Comparison of ENCODE assay signal across 1 cellular context in the genomic region with DNA sequence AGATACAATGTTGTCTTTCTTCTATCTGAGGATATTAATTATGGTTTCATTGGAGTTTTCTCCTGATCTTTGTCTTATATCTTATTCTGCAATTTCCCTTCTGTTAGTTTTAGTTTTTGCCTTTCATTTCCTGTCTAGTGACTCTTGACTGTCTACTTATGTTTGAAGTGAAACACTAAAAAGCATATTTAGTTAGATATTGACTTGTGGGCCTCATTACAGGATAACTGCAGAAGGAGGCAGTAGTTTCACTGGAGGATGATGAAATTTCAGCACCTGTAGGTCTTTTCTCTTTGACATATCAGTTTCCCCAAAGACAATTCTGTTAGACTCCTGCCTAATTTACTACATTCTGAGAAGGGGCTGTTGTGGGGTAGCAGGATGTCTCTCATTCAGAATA.
TF ChIP-seq lines count a peak whose summit lies in the region.

No MANE protein-coding gene starts in this region.

TF ChIP-seq in SK-N-SH treated with all-trans-retinoic acid at 6 μM for 48 hours, 23 proteins besides CTCF, POLR2A, EP300 and RAD21 (continued from another document):
- TF ChIP-seq, protein P1, sequence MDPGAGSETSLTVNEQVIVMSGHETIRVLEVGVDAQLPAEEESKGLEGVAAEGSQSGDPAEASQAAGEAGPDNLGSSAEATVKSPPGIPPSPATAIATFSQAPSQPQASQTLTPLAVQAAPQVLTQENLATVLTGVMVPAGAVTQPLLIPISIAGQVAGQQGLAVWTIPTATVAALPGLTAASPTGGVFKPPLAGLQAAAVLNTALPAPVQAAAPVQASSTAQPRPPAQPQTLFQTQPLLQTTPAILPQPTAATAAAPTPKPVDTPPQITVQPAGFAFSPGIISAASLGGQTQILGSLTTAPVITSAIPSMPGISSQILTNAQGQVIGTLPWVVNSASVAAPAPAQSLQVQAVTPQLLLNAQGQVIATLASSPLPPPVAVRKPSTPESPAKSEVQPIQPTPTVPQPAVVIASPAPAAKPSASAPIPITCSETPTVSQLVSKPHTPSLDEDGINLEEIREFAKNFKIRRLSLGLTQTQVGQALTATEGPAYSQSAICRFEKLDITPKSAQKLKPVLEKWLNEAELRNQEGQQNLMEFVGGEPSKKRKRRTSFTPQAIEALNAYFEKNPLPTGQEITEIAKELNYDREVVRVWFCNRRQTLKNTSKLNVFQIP (CRISPR knock-in tag; IDR thresholded peaks at IDR 0.05; ENCODE audit: borderline replicate concordance, low read depth): no peak
